ENCODE assay signal across 14 cellular contexts in the genomic region with DNA sequence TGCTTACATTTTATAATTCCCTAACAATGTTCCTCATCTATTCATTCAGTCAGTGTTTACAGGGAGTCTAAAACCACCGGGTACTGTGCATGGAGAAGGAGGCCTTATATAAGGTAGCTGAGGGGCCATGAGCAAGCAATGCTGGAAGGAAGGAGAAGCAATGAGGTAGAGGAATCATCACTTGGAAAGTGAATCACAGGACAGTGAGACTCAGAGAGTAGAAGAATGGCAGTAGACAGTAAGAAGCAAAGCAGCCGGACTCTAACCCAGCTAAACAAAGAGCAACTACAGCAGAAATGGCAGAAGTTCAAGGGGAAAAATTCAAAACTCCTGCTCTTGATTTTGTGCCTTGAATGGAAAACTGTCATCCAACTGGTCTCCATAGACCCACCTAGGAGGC.
DNase-seq lines count a peak whose midpoint lies in the region; ATAC-seq and TF ChIP-seq lines count a peak whose summit lies in the region.
"Had no signal": no experiment of that assay in that cellular context is flagged by ENCODE, and none has a peak within 500 bp of the region (broad histone marks: within the 10 kb centered on the region; RNA-seq: fewer than 3 reads in every experiment).

No MANE protein-coding gene starts in this region.

- ATAC-seq in upper lobe of right lung (peak; percentile 41), GM21360 (IDR thresholded peaks at IDR 0.05; ENCODE audit: unreplicated experiment) (no peak)
- ATAC-seq: effector memory CD8-positive, alpha-beta T cell had no signal

- H4K8ac ChIP-seq in mesenchymal stem cell (ENCODE audit: low read length): no peak overlapping the region

- in situ Hi-C loops in brain microvascular endothelial cell (cut with HindIII; ENCODE audit: low pct_ligation_motif_present, low sequenced_read_pairs): no loop called here

- peaks cover 1% of the 10 kb centered on the region for H3K4me1 ChIP-seq in mesenchymal stem cell (ENCODE audit: control insufficient read depth, insufficient read depth, low read depth, low read length)
- peaks cover 39% of the 10 kb centered on the region for H3K4me1 ChIP-seq in upper lobe of right lung

- no peak overlapping the region for H3K4me2 ChIP-seq in mesenchymal stem cell (ENCODE audit: low read length, poor library complexity, severe bottlenecking)

- no peaks in the 10 kb centered on the region for H3K9me3 Mint-ChIP-seq in activated naive CD8-positive, alpha-beta T cell (ENCODE audit: low read depth)
- peaks cover 7% of the 10 kb centered on the region for H3K9me3 Mint-ChIP-seq in activated naive CD8-positive, alpha-beta T cell treated with anti-CD3 and anti-CD28 coated beads for 36 hours
- H3K9me3 Mint-ChIP-seq: effector memory CD8-positive, alpha-beta T cell had no signal

- H3K27me3 Mint-ChIP-seq in activated naive CD8-positive, alpha-beta T cell: no peaks in the 10 kb centered on the region
- no peaks in the 10 kb centered on the region for H3K27me3 Mint-ChIP-seq in activated naive CD8-positive, alpha-beta T cell treated with anti-CD3 and anti-CD28 coated beads for 36 hours
- H3K27me3 Mint-ChIP-seq: effector memory CD8-positive, alpha-beta T cell had no signal

- 80% methylated on average over 2 of the region's 2 CpGs for WGBS in mesenchymal stem cell

- H2AK5ac ChIP-seq in mesenchymal stem cell (ENCODE audit: low read length, severe bottlenecking): no peak overlapping the region

- peak overlapping the region; percentile 13 to 28 for H3K18ac ChIP-seq in mesenchymal stem cell (ENCODE audit: low read depth in 1 of 2, low read length in 2 of 2)

- no peak overlapping the region for H3K4ac ChIP-seq in mesenchymal stem cell (ENCODE audit: low read depth in 1 of 2, low read length in 2 of 2)

- H3K27ac Mint-ChIP-seq in activated naive CD8-positive, alpha-beta T cell: peak overlapping the region; percentile 88
- no peak overlapping the region for H3K27ac Mint-ChIP-seq in activated naive CD8-positive, alpha-beta T cell treated with anti-CD3 and anti-CD28 coated beads for 36 hours

- H3K9me3 ChIP-seq in mesenchymal stem cell (ENCODE audit: control insufficient read depth, low read length) (peaks cover 10% of the 10 kb centered on the region), upper lobe of right lung (no peaks in the 10 kb centered on the region)
- H3K9me3 ChIP-seq: HAP-1 had no signal

- H2AFZ ChIP-seq in mesenchymal stem cell (ENCODE audit: low read depth, low read length): no peak overlapping the region

- intact Hi-C loops in upper lobe of right lung (cut with DNase I): no loop called here

- H3K79me1 ChIP-seq in mesenchymal stem cell (replicated peaks; ENCODE audit: low read length, poor library complexity, severe bottlenecking): peaks cover 22% of the 10 kb centered on the region

- H3K9ac ChIP-seq in mesenchymal stem cell (ENCODE audit: low read length): peak overlapping the region; percentile 89

- peak overlapping the region in 1 of 2 experiments; percentile 10 for H2BK12ac ChIP-seq in mesenchymal stem cell (ENCODE audit: low read length in 2 of 2)

- TF ChIP-seq CTCF in brain microvascular endothelial cell (IDR thresholded peaks at IDR 0.05; ENCODE audit: low read depth, low read length, missing control alignments) (no peak), upper lobe of right lung (IDR thresholded peaks at IDR 0.05) (no peak)

- peaks cover 5% of the 10 kb centered on the region for H3K36me3 Mint-ChIP-seq in activated naive CD8-positive, alpha-beta T cell
- H3K36me3 Mint-ChIP-seq in activated naive CD8-positive, alpha-beta T cell treated with anti-CD3 and anti-CD28 coated beads for 36 hours: peaks cover 33% of the 10 kb centered on the region

- H3K4me1 Mint-ChIP-seq in activated naive CD8-positive, alpha-beta T cell (ENCODE audit: low read depth): peaks cover 73% of the 10 kb centered on the region
- H3K4me1 Mint-ChIP-seq in activated naive CD8-positive, alpha-beta T cell treated with anti-CD3 and anti-CD28 coated beads for 36 hours: peaks cover 60% of the 10 kb centered on the region

- H2BK5ac ChIP-seq in mesenchymal stem cell (ENCODE audit: low read depth, low read length, poor library complexity, severe bottlenecking): no peak overlapping the region

- H3K14ac ChIP-seq in mesenchymal stem cell (ENCODE audit: low read length in 2 of 2): no peak overlapping the region

- H3K36me3 ChIP-seq in brain microvascular endothelial cell (replicated peaks): no peaks in the 10 kb centered on the region
- H3K36me3 ChIP-seq in mesenchymal stem cell (ENCODE audit: control insufficient read depth in 1 of 2, insufficient read depth in 2 of 2, low read depth in 1 of 2, low read length in 2 of 2): peaks cover 4 to 20% of the 10 kb centered on the region in 2 experiments
- H3K36me3 ChIP-seq in upper lobe of right lung: no peaks in the 10 kb centered on the region
- H3K36me3 ChIP-seq: HAP-1 had no signal

- no peak overlapping the region for H3K23ac ChIP-seq in mesenchymal stem cell (ENCODE audit: low read length in 2 of 2)

- H2BK15ac ChIP-seq in mesenchymal stem cell (ENCODE audit: low read depth, poor library complexity, severe bottlenecking): peak overlapping the region; percentile 60

- H3K4me3 ChIP-seq in brain microvascular endothelial cell (ENCODE audit: low read depth, low read length): no peak overlapping the region
- no peak overlapping the region for H3K4me3 ChIP-seq in mesenchymal stem cell (ENCODE audit: insufficient read depth in 1 of 2, low read depth in 1 of 2, low read length in 2 of 2)
- H3K4me3 ChIP-seq in upper lobe of right lung: no peak overlapping the region
- H3K4me3 ChIP-seq: HAP-1 had no signal

- no peak overlapping the region for H3K4me3 Mint-ChIP-seq in activated naive CD8-positive, alpha-beta T cell
- H3K4me3 Mint-ChIP-seq in activated naive CD8-positive, alpha-beta T cell treated with anti-CD3 and anti-CD28 coated beads for 36 hours: no peak overlapping the region

- H3K27me3 ChIP-seq in brain microvascular endothelial cell (replicated peaks) (no peaks in the 10 kb centered on the region), mesenchymal stem cell (ENCODE audit: control insufficient read depth in 1 of 2, insufficient read depth in 1 of 2, low read length in 2 of 2) (no peaks in the 10 kb centered on the region), upper lobe of right lung (no peaks in the 10 kb centered on the region)

- no peak for DNase-seq in activated naive CD8-positive, alpha-beta T cell treated with anti-CD3 and anti-CD28 coated beads for 36 hours
- DNase-seq in brain microvascular endothelial cell (peak; percentile 31), mesenchymal stem cell (peak; percentile 70), upper lobe of right lung (no peak), COR-L47 (lab: John Stamatoyannopoulos, UW) (no peak), GM03348 (ENCODE audit: low spot score) (no peak)
- DNase-seq: AML-193; effector memory CD8-positive, alpha-beta T cell; head of caudate nucleus; NCI-H187 treated with DMSO at 0.1 percent for 48 hours; T-helper 9 cell had no signal

- no peak overlapping the region for H3K27ac ChIP-seq in brain microvascular endothelial cell
- no peak overlapping the region for H3K27ac ChIP-seq in mesenchymal stem cell (ENCODE audit: low read length, poor library complexity, severe bottlenecking)
- H3K27ac ChIP-seq in upper lobe of right lung: peak overlapping the region; percentile 24

- H4K91ac ChIP-seq in mesenchymal stem cell (ENCODE audit: low read length): no peak overlapping the region

- no peak overlapping the region for H2BK120ac ChIP-seq in mesenchymal stem cell (ENCODE audit: low read depth, low read length)

Comparison
In these comparisons a context has a peak if more than half of its experiments do, and no peak if none do; other contexts are left out.
1. DNase-seq: peak in brain microvascular endothelial cell (single experiment) and mesenchymal stem cell (single experiment); none in activated naive CD8-positive, alpha-beta T cell treated with anti-CD3 and anti-CD28 coated beads for 36 hours (single experiment), upper lobe of right lung (single experiment), COR-L47 (single experiment) and GM03348 (single experiment).